Comparison of ENCODE assay signal across 10 cellular contexts in genomic region chr6:1607236-1607556, GRCh38. TPM values are rescaled to one million over a fixed set of nuclear protein-coding genes. Genes with fewer than 3 reads are reported as not detected.
DNase-seq lines count a peak whose midpoint lies in the region; ATAC-seq and TF ChIP-seq lines count a peak whose summit lies in the region.
"Had no signal": no experiment of that assay in that cellular context is flagged by ENCODE, and none has a peak within 500 bp of the region (broad histone marks: within the 10 kb centered on the region; RNA-seq: fewer than 3 reads in every experiment).

No MANE protein-coding gene starts in this region.

- in situ Hi-C loops in HAP-1 (cut with MboI; ENCODE audit: low sequenced_read_pairs): loop anchor here (10.0 to 25.0 kb wide), 2 partner anchors 505 to 588 kb away; no protein-coding TSS in a partner anchor

- H3K27me3 Mint-ChIP-seq in CD4-positive, alpha-beta T cell: peaks cover 72% of the 10 kb centered on the region
- peaks cover 80% of the 10 kb centered on the region for H3K27me3 Mint-ChIP-seq in brain
- peaks cover 44 to 72% (median 61%) of the 10 kb centered on the region in 5 donors for H3K27me3 Mint-ChIP-seq in naive thymus-derived CD8-positive, alpha-beta T cell

- intact Hi-C loops in CD4-positive, alpha-beta T cell (cut with DNase I, micrococcal nuclease): loop anchor here in 1 of 2 experiments (10.0 kb wide), 1 partner anchor 838 kb away; no protein-coding TSS in a partner anchor

- H3K4me1 Mint-ChIP-seq in CD4-positive, alpha-beta T cell (ENCODE audit: low read depth): peaks cover 46% of the 10 kb centered on the region
- peaks cover 38% of the 10 kb centered on the region for H3K4me1 Mint-ChIP-seq in brain
- peaks cover 22 to 48% (median 43%) of the 10 kb centered on the region in 4 donors for H3K4me1 Mint-ChIP-seq in naive thymus-derived CD8-positive, alpha-beta T cell

- no peak for TF ChIP-seq CTCF in CD4-positive, alpha-beta T cell (IDR thresholded peaks at IDR 0.05)
- TF ChIP-seq CTCF in brain (conservative IDR thresholded peaks at IDR 0.05): no peak

- DNase-seq in CD4-positive, alpha-beta T cell: no peak
- DNase-seq in HAP-1 (ENCODE audit: low spot score in 2 of 2) (no peak), NOMO-1 treated with DMSO at 0.1 percent for 48 hours (lab: John Stamatoyannopoulos, UW; ENCODE audit: unreplicated experiment) (no peak), midbrain (lab: John Stamatoyannopoulos, UW) (no peak), COR-L47 (lab: John Stamatoyannopoulos, UW) (no peak), HK-2 (ENCODE audit: unreplicated experiment) (no peak)
- peak in 1 of 10 donors; percentile 5 for DNase-seq in naive thymus-derived CD8-positive, alpha-beta T cell
- DNase-seq: NCI-H1436 treated with DMSO at 0.1 percent for 48 hours had no signal

- peaks cover 4% of the 10 kb centered on the region for H3K36me3 Mint-ChIP-seq in CD4-positive, alpha-beta T cell (ENCODE audit: low read depth)
- H3K36me3 Mint-ChIP-seq in brain: no peaks in the 10 kb centered on the region
- peaks cover 0 to 5% (median 4%) of the 10 kb centered on the region in 3 donors for H3K36me3 Mint-ChIP-seq in naive thymus-derived CD8-positive, alpha-beta T cell

- peak overlapping the region; percentile 62 for H3K4me3 Mint-ChIP-seq in CD4-positive, alpha-beta T cell
- peak overlapping the region; percentile 55 to 82 (median 79) for H3K4me3 Mint-ChIP-seq in brain
- H3K4me3 Mint-ChIP-seq in naive thymus-derived CD8-positive, alpha-beta T cell: peak overlapping the region in 9 of 10 donors; percentile 34 to 86 (median 67)

- H3K27ac Mint-ChIP-seq in CD4-positive, alpha-beta T cell: no peak overlapping the region
- peak overlapping the region in 1 of 5 experiments; percentile 31 for H3K27ac Mint-ChIP-seq in brain
- peak overlapping the region in 2 of 10 donors; percentile 13 to 38 for H3K27ac Mint-ChIP-seq in naive thymus-derived CD8-positive, alpha-beta T cell

- H3K27me3 ChIP-seq in CD4-positive, alpha-beta T cell (ENCODE audit: control insufficient read depth, insufficient read depth, low read length): peaks cover 80% of the 10 kb centered on the region
- no peaks in the 10 kb centered on the region for H3K27me3 ChIP-seq in HAP-1 (ENCODE audit: low read depth)

- POLR2A ChIA-PET in CD4-positive, alpha-beta T cell (lab: Charles Lee): interaction anchor here (0.8 to 1.5 kb wide), 2 partner anchors 13 to 1027 kb away, joined by 3 to 4 read pairs; no protein-coding TSS in a partner anchor
- POLR2A ChIA-PET in naive thymus-derived CD8-positive, alpha-beta T cell (lab: Charles Lee): no interaction called here

- CTCF ChIA-PET in CD4-positive, alpha-beta T cell (lab: Charles Lee): interaction anchor here (1.0 to 1.5 kb wide), 2 partner anchors 11 to 1027 kb away, joined by 3 read pairs; no protein-coding TSS in a partner anchor

- H3K27ac ChIP-seq in CD4-positive, alpha-beta T cell (ENCODE audit: low read depth, low read length): no peak overlapping the region
- H3K27ac ChIP-seq: VCaP had no signal

- H3K4me1 ChIP-seq in HAP-1: peaks cover 26% of the 10 kb centered on the region

- 0 out of 2 replicates have a peak, but pooled peaks cover 3% of the 10 kb centered on the region for H3K36me3 ChIP-seq in HAP-1 (replicated peaks)

- H3K9me3 ChIP-seq in CD4-positive, alpha-beta T cell (ENCODE audit: control insufficient read depth, low read length): no peaks in the 10 kb centered on the region
- no peaks in the 10 kb centered on the region for H3K9me3 ChIP-seq in HAP-1

- peak overlapping the region; percentile 17 for H3K4me3 ChIP-seq in HAP-1

- H3K9me3 Mint-ChIP-seq in CD4-positive, alpha-beta T cell: no peaks in the 10 kb centered on the region
- H3K9me3 Mint-ChIP-seq in brain: peaks cover 0 to 3% (median 0%) of the 10 kb centered on the region in 5 experiments
- H3K9me3 Mint-ChIP-seq in naive thymus-derived CD8-positive, alpha-beta T cell: peaks cover 0 to 5% (median 0%) of the 10 kb centered on the region in 9 donors

- no peak for ATAC-seq in CD4-positive, alpha-beta T cell (ENCODE audit: poor library complexity)
- ATAC-seq in naive thymus-derived CD8-positive, alpha-beta T cell: no peak

RNA-seq across cellular contexts. Expression of gene FOXC1, which starts 2.5 kb away (rescaled TPM):
- total RNA-seq in CD4-positive, alpha-beta T cell: not detected
- polyA plus RNA-seq in brain (ENCODE audit: insufficient read depth, low read depth, low replicate concordance): 7.9 TPM
- total RNA-seq in naive thymus-derived CD8-positive, alpha-beta T cell: not detected
- not detected for polyA plus RNA-seq in naive thymus-derived CD8-positive, alpha-beta T cell
